In genomic region chr16:81181013-81181720, GRCh38 we compare ENCODE assay signal across 8 cellular contexts. TPM values are rescaled to one million over a fixed set of nuclear protein-coding genes. Genes with fewer than 3 reads are reported as not detected.
A peak's percentile ranks its signal among the peaks of the same experiment; 100 is the strongest.
DNase-seq lines count a peak whose midpoint lies in the region; ATAC-seq and TF ChIP-seq lines count a peak whose summit lies in the region.

No MANE protein-coding gene starts in this region.

- H4K8ac ChIP-seq in H9 (replicated peaks; ENCODE audit: insufficient read length, low read depth, low read length), result peak overlapping the region; percentile 48

- intact Hi-C loops in dorsolateral prefrontal cortex (cut with DNase I), result no loop called here

- H3K36me3 Mint-ChIP-seq in H9 (ENCODE audit: insufficient read depth in 1 of 3, low read depth in 3 of 3), result no peaks in the 10 kb centered on the region

- H2BK12ac ChIP-seq in H9 (ENCODE audit: insufficient read length, low read depth, low read length), result peak overlapping the region; percentile 98

- H3K9ac ChIP-seq in H9 (ENCODE audit: extremely low read depth, insufficient read length, low read length), result peak overlapping the region; percentile 52

- H3T11ph ChIP-seq in H9 (ENCODE audit: low read length), result no peak overlapping the region

- peak; percentile 92 for ATAC-seq in omental fat pad (ENCODE audit: low FRiP score)

- H3K4me3 ChIP-seq in dorsolateral prefrontal cortex, result no peak overlapping the region

- H3K18ac ChIP-seq in H9 (ENCODE audit: insufficient read length, low read depth, low read length), result peak overlapping the region; percentile 96

- no peaks in the 10 kb centered on the region for H3K9me3 Mint-ChIP-seq in H9

- H3K9me3 ChIP-seq in H9 (ENCODE audit: control insufficient read depth, low read depth, low read length), result no peaks in the 10 kb centered on the region

- no peak overlapping the region for H2BK20ac ChIP-seq in H9 (ENCODE audit: low read depth, low read length, poor library complexity, severe bottlenecking)

- no peaks in the 10 kb centered on the region for H3K79me2 ChIP-seq in H9 (ENCODE audit: insufficient read depth, low read length)

- H3K4me1 ChIP-seq in H9 (ENCODE audit: insufficient read depth, low read length), result peaks cover 5% of the 10 kb centered on the region; the same call in 1 of the 2 replicates

- H3K56ac ChIP-seq in H9 (ENCODE audit: insufficient read length, low read depth, low read length), result no peak overlapping the region

- H3K14ac ChIP-seq in H9 (ENCODE audit: insufficient read depth, low read length), result peak overlapping the region; percentile 92

- H3K4me3 Mint-ChIP-seq in H9, result peak overlapping the region; percentile 43 to 72

- H3K23me2 ChIP-seq in H9 (ENCODE audit: insufficient read length, low read depth, low read length, poor library complexity, severe bottlenecking), result peaks cover 6% of the 10 kb centered on the region

- H3K27ac Mint-ChIP-seq in H9, result peak overlapping the region; percentile 6 to 95 (median 93); a peak in 5 of 7 replicates

- DNase-seq in H9 (peak; percentile 96), RKO (ENCODE audit: low spot score) (peak; percentile 86), fibroblast of the conjunctiva (ENCODE audit: low read depth) (peak; percentile 93), omental fat pad (ENCODE audit: low spot score) (peak; percentile 77), NCI-H1694 treated with DMSO at 0.1 percent for 48 hours (lab: John Stamatoyannopoulos, UW) (no peak), dorsolateral prefrontal cortex (no peak)
- DNase-seq in activated T-cell treated with anti-CD3 and anti-CD28 coated beads, Interleukin-2, amount 50 U/mL, for 48 hours, result no peak
- no peak for DNase-seq in activated naive CD4-positive, alpha-beta T cell (lab: John Stamatoyannopoulos, UW)

- H3K27ac ChIP-seq in H9 (ENCODE audit: insufficient read length, low read depth, low read length), result peak overlapping the region; percentile 81
- H3K27ac ChIP-seq in dorsolateral prefrontal cortex, result peak overlapping the region in 4 of 59 donors; percentile 1 to 7 (median 3)

- peak overlapping the region; percentile 94 for H3K4me2 ChIP-seq in H9 (ENCODE audit: insufficient read depth, insufficient read length, low read length)

- H2AK5ac ChIP-seq in H9 (ENCODE audit: insufficient read length, low read length), result no peak overlapping the region

- no peak overlapping the region for H3K23ac ChIP-seq in H9 (ENCODE audit: insufficient read length, low read depth, low read length)

- TF ChIP-seq CTCF in H9 (conservative IDR thresholded peaks at IDR 0.05) (no peak), omental fat pad (IDR thresholded peaks at IDR 0.05) (no peak), dorsolateral prefrontal cortex (IDR thresholded peaks at IDR 0.05 in 54 of 56, conservative IDR thresholded peaks at IDR 0.05 in 2 of 56; ENCODE audit: low read depth in 1 of 56, partially characterized antibody in 56 of 56) (no peak)

- peaks cover 22 to 24% of the 10 kb centered on the region in 2 experiments for H3K4me1 Mint-ChIP-seq in H9

- H4K20me1 ChIP-seq in H9 (ENCODE audit: control insufficient read depth, insufficient read depth, insufficient read length), result no peaks in the 10 kb centered on the region

- H2AFZ ChIP-seq in H9 (ENCODE audit: low read length), result peak overlapping the region; percentile 65

- no peak overlapping the region for H4K5ac ChIP-seq in H9 (ENCODE audit: insufficient read length, low read depth, low read length)

- no CpG with 5 or more reads among the region's 13 CpGs for WGBS in H9 (ENCODE audit: extremely low coverage, insufficient read length, low lambda C conversion rate)

- H2BK15ac ChIP-seq in H9 (ENCODE audit: low read depth, low read length), result no peak overlapping the region

- peak overlapping the region; percentile 41 for H2BK5ac ChIP-seq in H9 (ENCODE audit: insufficient read length, low read length)

- H4K91ac ChIP-seq in H9 (ENCODE audit: insufficient read length, low read depth, low read length), result no peak overlapping the region

- H3K27me3 Mint-ChIP-seq in H9 (ENCODE audit: low read depth), result no peaks in the 10 kb centered on the region; the same call in 1 of the 2 replicates

- H3K27me3 ChIP-seq in H9 (ENCODE audit: insufficient read depth, low read length) (no peaks in the 10 kb centered on the region), dorsolateral prefrontal cortex (no peaks in the 10 kb centered on the region)

- H2BK120ac ChIP-seq in H9 (ENCODE audit: low read depth, low read length, poor library complexity, severe bottlenecking), result peak overlapping the region; percentile 56

- H3K79me1 ChIP-seq in H9 (ENCODE audit: insufficient read depth, low read depth, low read length, poor library complexity, severe bottlenecking), result no peaks in the 10 kb centered on the region

- no peak overlapping the region for H3K4ac ChIP-seq in H9 (ENCODE audit: low read depth, low read length)

RNA-seq across cellular contexts. Expression of gene BCO1, which starts 57.3 kb away (rescaled TPM):
- total RNA-seq in H9 (2021) (not detected in 2 replicates), omental fat pad (under 1 TPM in 2 of 4 donors, not detected in 2; 0.28 to 0.36 TPM), dorsolateral prefrontal cortex (1 to 10 TPM in 55 of 120 experiments, under 1 TPM in 63, not detected in 2; 0.14 to 7.0 (median 0.96) TPM)

Comparison
In these comparisons a context has a peak if more than half of its experiments do, and no peak if none do; other contexts are left out.
1. DNase-seq: peak in H9 (single experiment), RKO (single experiment), fibroblast of the conjunctiva (single experiment) and omental fat pad (single experiment); none in NCI-H1694 treated with DMSO at 0.1 percent for 48 hours (single experiment), activated T-cell treated with anti-CD3 and anti-CD28 coated beads, Interleukin-2, amount 50 U/mL, for 48 hours (0 of 2), activated naive CD4-positive, alpha-beta T cell (0 of 4) and dorsolateral prefrontal cortex (0 of 10).